In the genomic region with DNA sequence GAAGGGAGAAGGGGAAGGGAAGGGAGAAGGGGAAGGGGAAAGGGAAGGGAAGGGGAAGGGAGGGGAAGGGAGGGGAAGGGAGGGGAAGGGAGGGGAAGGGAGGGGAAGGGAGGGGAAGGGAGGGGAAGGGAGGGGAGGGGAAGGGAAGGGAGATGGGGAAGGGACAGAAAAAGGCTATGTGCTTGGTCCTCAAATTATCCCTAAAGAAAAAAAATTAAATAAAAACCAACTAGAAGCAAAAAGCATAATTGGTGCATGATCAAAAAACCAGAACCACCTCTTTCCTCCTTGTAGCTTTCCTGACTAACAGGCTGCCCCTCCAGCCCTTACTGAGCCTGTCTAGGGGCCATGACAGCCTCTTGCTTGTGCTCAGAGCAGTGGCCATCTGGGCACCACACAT, we compare ENCODE assay signal across 1 cellular context.
TF ChIP-seq lines count a peak whose summit lies in the region.

No MANE protein-coding gene starts in this region.

TF ChIP-seq in GM23338, 12 proteins besides CTCF, POLR2A, EP300 and RAD21 (continued from another document):
- TF ChIP-seq REST (IDR thresholded peaks at IDR 0.05; ENCODE audit: unreplicated experiment) = no peak
- TF ChIP-seq EZH2 (IDR thresholded peaks at IDR 0.05; ENCODE audit: low read depth, unreplicated experiment) = no peak
- no peak for TF ChIP-seq ZNF331 (CRISPR knock-in tag; IDR thresholded peaks at IDR 0.05; ENCODE audit: low read depth)
- no peak for TF ChIP-seq ZNF114 (CRISPR knock-in tag; IDR thresholded peaks at IDR 0.05)
